ENCODE assay signal across 26 cellular contexts in genomic region chr4:179112441-179113170, GRCh38.
"Had no signal": no experiment of that assay in that cellular context is flagged by ENCODE, and none has a peak within 500 bp of the region (broad histone marks: within the 10 kb centered on the region; RNA-seq: fewer than 3 reads in every experiment).

No MANE protein-coding gene starts in this region.

- H3K36me3 ChIP-seq: heart right ventricle, left lung, ovary, right lobe of liver, tibial artery, upper lobe of right lung had no signal

- FAIRE-seq: colon, endometrium, small intestine had no signal

- H3K27ac ChIP-seq: heart right ventricle, left lung, ovary, right lobe of liver, tibial artery, upper lobe of right lung had no signal

- H3K4me1 ChIP-seq: heart right ventricle, left lung, right lobe of liver, tibial artery, upper lobe of right lung had no signal

- H3K4me3 ChIP-seq: heart right ventricle, left lung, ovary, right lobe of liver, tibial artery, upper lobe of right lung had no signal

- DNase-seq: activated B cell treated with CpG ODN at 0.5 μM for 24 hours; activated CD4-positive, alpha-beta T cell treated with anti-CD3 and anti-CD28 coated beads, Interleukin-2, amount 50 U/mL, for 1 hour; activated CD8-positive, alpha-beta memory T cell treated with anti-CD3 and anti-CD28 coated beads, Interleukin-2, amount 10 ng/mL, durations not matched to agents 7 days and 5 days; activated CD8-positive, alpha-beta T cell treated with anti-CD3 and anti-CD28 coated beads for 36 hours; activated naive CD4-positive, alpha-beta T cell; activated T-cell treated with anti-CD3 and anti-CD28 coated beads, Interleukin-2, amount 50 U/mL, for 72 hours; anterior cingulate cortex; effector CD8-positive, alpha-beta T cell; foreskin fibroblast; heart right ventricle; kidney glomerular epithelial cell; left lung; naive B cell; ovary; right lobe of liver; small intestine; stimulated activated CD4-positive, alpha-beta T cell treated with anti-CD3 and anti-CD28 coated beads, Interleukin-4, amount 100 ng/mL, for 4 hours; stimulated activated CD8-positive, alpha-beta memory T cell treated with anti-CD3 and anti-CD28 coated beads, Interleukin-4, amount 100 ng/mL, for 48 hours; stimulated activated naive CD8-positive, alpha-beta T cell treated with anti-CD3 and anti-CD28 coated beads, Interleukin-15, amount 100 ng/mL, for 72 hours; T-helper 2 cell; tibial artery; upper lobe of right lung had no signal

- ATAC-seq: activated CD8-positive, alpha-beta memory T cell treated with anti-CD3 and anti-CD28 coated beads, Interleukin-2, amount 10 ng/mL, durations not matched to agents 7 days and 5 days; activated CD8-positive, alpha-beta T cell treated with anti-CD3 and anti-CD28 coated beads for 36 hours; activated naive CD4-positive, alpha-beta T cell treated with anti-CD3 and anti-CD28 coated beads, Interleukin-2, amount 50 U/mL, for 72 hours; activated T-cell treated with anti-CD3 and anti-CD28 coated beads, Interleukin-2, amount 50 U/mL, for 72 hours; heart right ventricle; left lung; right lobe of liver; stimulated activated memory B cell treated with anti-CD40 and anti-IgM and Interleukin-4, amounts not matched to agents 10 μg/mL and 1 μg/mL and 100 μg/mL, for 72 hours; stimulated activated naive CD8-positive, alpha-beta T cell treated with anti-CD3 and anti-CD28 coated beads, Interleukin-15, amount 100 ng/mL, for 72 hours; upper lobe of right lung had no signal

- H3K27me3 ChIP-seq: heart right ventricle, left lung, ovary, right lobe of liver, tibial artery, upper lobe of right lung had no signal

- H3K9me3 ChIP-seq: left lung, ovary, right lobe of liver, tibial artery, upper lobe of right lung had no signal
